ENCODE assay signal across 8 cellular contexts in the genomic region with DNA sequence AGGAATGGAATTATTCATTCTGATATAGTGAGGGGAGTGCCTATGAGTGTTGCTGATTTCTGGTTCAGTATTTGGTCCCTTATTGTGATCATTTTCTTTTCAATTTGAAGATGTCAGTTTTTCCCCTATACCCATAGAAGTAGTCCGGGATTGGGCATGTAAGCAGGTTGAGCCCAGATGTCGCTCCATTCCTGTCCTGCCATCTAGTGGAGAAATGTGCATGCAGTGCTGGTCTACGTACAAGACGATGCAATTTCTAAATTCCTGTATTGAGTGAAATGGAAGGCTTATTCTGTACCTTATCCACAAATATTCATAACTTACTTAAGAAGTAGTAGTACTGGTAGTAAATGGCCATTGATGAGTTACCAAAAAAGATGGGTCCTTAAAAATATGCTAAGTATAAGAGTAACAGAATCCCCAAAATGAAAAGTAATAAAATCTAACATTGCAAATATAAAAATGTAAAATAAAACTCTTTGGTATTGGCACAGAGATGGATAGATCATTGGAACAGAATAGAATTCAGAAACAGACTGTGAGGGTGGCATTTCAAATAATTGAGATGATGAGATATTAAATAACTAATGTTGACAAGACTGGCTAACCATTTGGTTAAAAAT.
DNase-seq lines count a peak whose midpoint lies in the region; ATAC-seq and TF ChIP-seq lines count a peak whose summit lies in the region.

No MANE protein-coding gene starts in this region.

- no peaks in the 10 kb centered on the region for H3K9me3 ChIP-seq in cardiac muscle cell (ENCODE audit: low read depth)

- no peaks in the 10 kb centered on the region for H3K4me1 ChIP-seq in cardiac muscle cell (ENCODE audit: low read depth)

- TF ChIP-seq CTCF in cardiac muscle cell (IDR thresholded peaks at IDR 0.05; ENCODE audit: low read depth, low read length), result peak; percentile 89
- peak in 1 of 3 donors; percentile 5 for TF ChIP-seq CTCF in omental fat pad (IDR thresholded peaks at IDR 0.05)

- DNase-seq in G401 (ENCODE audit: low spot score), result peak; percentile 87
- peak; percentile 36 for DNase-seq in NCI-H748 treated with DMSO at 0.1 percent for 48 hours (lab: John Stamatoyannopoulos, UW)
- DNase-seq in activated naive CD4-positive, alpha-beta T cell treated with anti-CD3 and anti-CD28 coated beads, Interleukin-2, amount 50 U/mL, for 16 hours, result peak; percentile 24
- peak; percentile 76 to 80 for DNase-seq in cardiac muscle cell (ENCODE audit: low read depth in 1 of 2, low spot score in 1 of 2)
- peak; percentile 81 for DNase-seq in renal cortical epithelial cell (ENCODE audit: low read depth)
- no peak for DNase-seq in omental fat pad (ENCODE audit: low spot score)

- in situ Hi-C loops in G401 (cut with HindIII; ENCODE audit: low sequenced_read_pairs), result no loop called here

- H3K27ac ChIP-seq in cardiac muscle cell, result no peak overlapping the region

- ATAC-seq in GM21360 (IDR thresholded peaks at IDR 0.05; ENCODE audit: unreplicated experiment) (peak; percentile 98), HG03558 (IDR thresholded peaks at IDR 0.05; ENCODE audit: extremely low read depth, unreplicated experiment) (peak; percentile 94), omental fat pad (ENCODE audit: low FRiP score) (no peak)

- no peaks in the 10 kb centered on the region for H3K27me3 ChIP-seq in cardiac muscle cell

- H3K4me3 ChIP-seq in cardiac muscle cell, result no peak overlapping the region

- no peaks in the 10 kb centered on the region for H3K36me3 ChIP-seq in cardiac muscle cell
